23 cellular contexts compared by ENCODE assay signal in the genomic region with DNA sequence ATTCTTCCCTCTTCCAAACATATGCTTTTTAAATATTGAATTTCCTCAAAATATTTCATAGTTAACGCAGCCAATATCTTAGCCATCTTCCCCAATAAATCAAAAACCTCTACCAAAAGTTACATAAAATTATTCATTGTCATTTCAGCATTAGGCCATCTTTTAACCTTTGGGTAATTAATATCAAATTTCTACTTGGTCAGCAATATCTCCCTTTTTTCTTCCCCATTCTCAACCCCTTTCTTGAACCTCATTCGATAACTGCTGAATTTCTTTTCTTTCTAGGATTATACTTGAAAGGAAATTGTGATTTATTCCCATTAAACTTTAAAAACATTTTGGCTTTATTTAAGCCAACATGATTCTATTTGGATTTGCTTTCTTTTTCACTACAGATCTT.
"Had no signal": no experiment of that assay in that cellular context is flagged by ENCODE, and none has a peak within 500 bp of the region (broad histone marks: within the 10 kb centered on the region; RNA-seq: fewer than 3 reads in every experiment).

No MANE protein-coding gene starts in this region.

- H3K27ac ChIP-seq: HL-60, SJSA1, SK-N-MC had no signal

- H3K4me3 ChIP-seq: SJSA1, SK-N-MC had no signal

- H3K27me3 ChIP-seq: SJSA1 had no signal

- DNase-seq: KBM-7, MV-4-11, NCI-H1048, NCI-H1105, NCI-H1417, NCI-H1436 treated with DMSO at 0.1 percent for 48 hours, NCI-H1694, NCI-H187 treated with DMSO at 0.1 percent for 48 hours, NCI-H2029 treated with DMSO at 0.1 percent for 48 hours, NCI-H226, NCI-H446, NCI-H510A, NCI-H524 treated with DMSO at 0.1 percent for 48 hours, NCI-H69, NCI-H774, Right ventricle myocardium superior, RPMI8226, SIG-M5 had no signal

- H3K27me3 Mint-ChIP-seq: IgD-negative memory B cell had no signal

- H3K9me3 ChIP-seq: SJSA1 had no signal

- H3K4me3 Mint-ChIP-seq: IgD-negative memory B cell had no signal

- FAIRE-seq: RCC 7860 had no signal

- H3K27ac Mint-ChIP-seq: IgD-negative memory B cell had no signal

- H3K36me3 ChIP-seq: SJSA1 had no signal

- H3K4me1 ChIP-seq: SJSA1 had no signal
